10 cellular contexts compared by ENCODE assay signal in genomic region chr1:169796411-169796810, GRCh38. TPM values are rescaled to one million over a fixed set of nuclear protein-coding genes. Genes with fewer than 3 reads are reported as not detected.
DNase-seq lines count a peak whose midpoint lies in the region; ATAC-seq, FAIRE-seq and TF ChIP-seq lines count a peak whose summit lies in the region.
"Had no signal": no experiment of that assay in that cellular context is flagged by ENCODE, and none has a peak within 500 bp of the region (broad histone marks: within the 10 kb centered on the region; RNA-seq: fewer than 3 reads in every experiment).

No MANE protein-coding gene starts in this region.

- BruUV-seq in HepG2 (replicated peaks; lab: Mats Ljungman, UMichigan), result no TSS peak

- CTCF ChIA-PET in HepG2 (lab: Yijun Ruan, JAX; ENCODE audit: low intra/inter-chr PET ratio, low total read pairs), result no interaction called here

- DNase-seq in HepG2 (ENCODE audit: low spot score) (no peak), right lobe of liver (no peak), SJSA1 (ENCODE audit: low read depth in 1 of 2, low spot score in 2 of 2) (no peak), hepatocyte (ENCODE audit: low spot score) (no peak), KG1 (lab: John Stamatoyannopoulos, UW) (no peak), stomach (no peak), NCI-H2029 (lab: John Stamatoyannopoulos, UW) (no peak)
- DNase-seq: NCI-H1417 treated with DMSO at 0.1 percent for 48 hours had no signal

- TF ChIP-seq EP300 in HepG2 (IDR thresholded peaks at IDR 0.05; ENCODE audit: low read depth in 2 of 2, low read length in 2 of 2), result no peak
- TF ChIP-seq EP300 in HepG2 (CRISPR knock-in tag; IDR thresholded peaks at IDR 0.05; ENCODE audit: borderline replicate concordance), result no peak
- no peak for TF ChIP-seq EP300 in stomach (IDR thresholded peaks at IDR 0.05)

- TF ChIP-seq POLR2A in HepG2 (IDR thresholded peaks at IDR 0.05; ENCODE audit: insufficient read depth in 1 of 2, low read depth in 2 of 2, low read length in 2 of 2), result no peak
- TF ChIP-seq POLR2A in right lobe of liver (IDR thresholded peaks at IDR 0.05), result no peak
- TF ChIP-seq POLR2A in stomach (IDR thresholded peaks at IDR 0.05), result no peak

- peaks cover 35% of the 10 kb centered on the region for H3K4me1 ChIP-seq in HepG2 (ENCODE audit: insufficient read depth, low read length)
- peaks cover 0 to 13% (median 2%) of the 10 kb centered on the region in 4 donors for H3K4me1 ChIP-seq in right lobe of liver
- H3K4me1 ChIP-seq in SJSA1 (replicated peaks), result peaks cover 7% of the 10 kb centered on the region
- peaks cover 12% of the 10 kb centered on the region for H3K4me1 ChIP-seq in hepatocyte (ENCODE audit: insufficient read depth)
- H3K4me1 ChIP-seq in stomach, result peaks cover 6 to 31% (median 20%) of the 10 kb centered on the region in 4 donors

- 91% methylated on average over 4 of the region's 4 CpGs for WGBS in HepG2 (ENCODE audit: low lambda C conversion rate)
- WGBS in right lobe of liver (ENCODE audit: insufficient coverage, low coverage, low lambda C conversion rate, missing lambda C conversion rate), result 72% methylated on average over 3 of the region's 4 CpGs
- 89% methylated on average over 4 of the region's 4 CpGs for WGBS in hepatocyte (ENCODE audit: low lambda C conversion rate, missing lambda C conversion rate)
- WGBS in stomach, 5 donors, result 72 to 84% (median 79%) methylated on average over 4 of the region's 4 CpGs

- H3K4me2 ChIP-seq in HepG2 (ENCODE audit: low read depth, low read length) (peak overlapping the region; percentile 76; the same call in 1 of the 2 replicates), hepatocyte (peak overlapping the region; percentile 85)

- H3K27me3 ChIP-seq in HepG2 (ENCODE audit: control insufficient read depth in 1 of 2, insufficient read depth in 2 of 2, low read length in 2 of 2), result no peaks in the 10 kb centered on the region
- H3K27me3 ChIP-seq in right lobe of liver, result no peaks in the 10 kb centered on the region
- H3K27me3 ChIP-seq in SJSA1 (replicated peaks), result no peaks in the 10 kb centered on the region
- H3K27me3 ChIP-seq in hepatocyte, result no peaks in the 10 kb centered on the region
- no peaks in the 10 kb centered on the region for H3K27me3 ChIP-seq in stomach
- H3K27me3 ChIP-seq: neutrophil had no signal

- peak overlapping the region in 1 of 3 experiments; percentile 84; a peak in 1 of 6 replicates for H3K4me3 ChIP-seq in HepG2 (replicated peaks in 1 of 3; ENCODE audit: insufficient read depth in 1 of 3, low read depth in 2 of 3, low read length in 3 of 3)
- no peak overlapping the region for H3K4me3 ChIP-seq in right lobe of liver
- peak overlapping the region; percentile 52 for H3K4me3 ChIP-seq in SJSA1
- no peak overlapping the region for H3K4me3 ChIP-seq in hepatocyte
- no peak overlapping the region for H3K4me3 ChIP-seq in stomach

- in situ Hi-C loops in HepG2 (cut with HindIII; ENCODE audit: extremely low pct_ligation_motif_present, low pct_unique_long_range_greater_than_20kb), result no loop called here

- POLR2A ChIA-PET in HepG2 (lab: Yijun Ruan, JAX), result no interaction called here

- no peak overlapping the region for H3K27ac ChIP-seq in HepG2 (ENCODE audit: extremely low read length, insufficient read depth, low read length)
- H3K27ac ChIP-seq in right lobe of liver, result no peak overlapping the region
- H3K27ac ChIP-seq in SJSA1, result no peak overlapping the region
- H3K27ac ChIP-seq in hepatocyte, result no peak overlapping the region
- H3K27ac ChIP-seq in stomach, result no peak overlapping the region
- H3K27ac ChIP-seq: neutrophil had no signal

- intact Hi-C loops in HepG2 (cut with micrococcal nuclease; ENCODE audit: unreplicated experiment), result no loop called here
- intact Hi-C loops in right lobe of liver (cut with DNase I), result no loop called here
- intact Hi-C loops in stomach (cut with DNase I; ENCODE audit: low total_unique reads), result no loop called here

- peaks cover 21% of the 10 kb centered on the region for H3K79me2 ChIP-seq in HepG2 (ENCODE audit: insufficient read depth, low read length)
- H3K79me2 ChIP-seq in hepatocyte, result peaks cover 38% of the 10 kb centered on the region

- H3K9me3 ChIP-seq in HepG2 (ENCODE audit: low read length) (no peaks in the 10 kb centered on the region), right lobe of liver (no peaks in the 10 kb centered on the region), SJSA1 (replicated peaks) (no peaks in the 10 kb centered on the region), hepatocyte (ENCODE audit: low read depth) (no peaks in the 10 kb centered on the region), stomach (no peaks in the 10 kb centered on the region)
- H3K9me3 ChIP-seq: neutrophil had no signal

- TF ChIP-seq CTCF in HepG2 (CRISPR knock-in tag; IDR thresholded peaks at IDR 0.05) (no peak), right lobe of liver (IDR thresholded peaks at IDR 0.05) (no peak), hepatocyte (IDR thresholded peaks at IDR 0.05; ENCODE audit: poor library complexity) (no peak), stomach (IDR thresholded peaks at IDR 0.05) (no peak)

- ATAC-seq in HepG2 (no peak), right lobe of liver (no peak), HG03175 (IDR thresholded peaks at IDR 0.05; ENCODE audit: unreplicated experiment) (no peak)

- FAIRE-seq in HepG2 (lab: Jason Lieb, UNC), result no peak

- H4K20me1 ChIP-seq in HepG2 (ENCODE audit: insufficient read depth, low read length) (no peaks in the 10 kb centered on the region), hepatocyte (ENCODE audit: insufficient read depth, poor library complexity, severe bottlenecking) (no peaks in the 10 kb centered on the region)

- no peak overlapping the region for H3K9ac ChIP-seq in HepG2 (ENCODE audit: insufficient read depth, low read depth, low read length)

- H2AFZ ChIP-seq in HepG2 (ENCODE audit: low read length), result no peak overlapping the region
- H2AFZ ChIP-seq in hepatocyte, result no peak overlapping the region

- H3K36me3 ChIP-seq in HepG2 (replicated peaks in 1 of 2; ENCODE audit: control insufficient read depth in 1 of 2, insufficient read depth in 2 of 2, low read length in 2 of 2), result peaks cover 0 to 1% of the 10 kb centered on the region in 2 experiments; a peak in 1 of 5 replicates
- no peaks in the 10 kb centered on the region for H3K36me3 ChIP-seq in right lobe of liver
- peaks cover 38% of the 10 kb centered on the region for H3K36me3 ChIP-seq in SJSA1
- H3K36me3 ChIP-seq in hepatocyte (replicated peaks; ENCODE audit: insufficient read depth, low read depth), result peaks cover 4% of the 10 kb centered on the region
- H3K36me3 ChIP-seq in stomach, result peaks cover 0 to 7% (median 2%) of the 10 kb centered on the region in 4 donors
- H3K36me3 ChIP-seq: neutrophil had no signal

- no peak for TF ChIP-seq RAD21 in HepG2 (CRISPR knock-in tag; IDR thresholded peaks at IDR 0.05)

- no peaks in the 10 kb centered on the region for H3K9me2 ChIP-seq in hepatocyte (replicated peaks; ENCODE audit: insufficient read depth)

TF ChIP-seq in HepG2, 621 proteins besides CTCF, POLR2A, EP300 and RAD21:
- no peak for TF ChIP-seq MBD4 (IDR thresholded peaks at IDR 0.05; ENCODE audit: borderline replicate concordance, low read length)
TF ChIP-seq in HepG2: peak in this region for 0.

RNA-seq across cellular contexts. Expression of gene METTL18, which starts 1.7 kb away (rescaled TPM):
- 6.7 and 11.2 TPM in 2 replicates for total RNA-seq in HepG2 (2016; rRNA removed; fragmentation: Illumina TruSeq; extraction: Trizol)
- 1.8 and 2.4 TPM in 2 replicates for total RNA-seq in HepG2 (2016; cell fraction: cytosol; rRNA removed; fragmentation: Illumina TruSeq; extraction: Trizol; ENCODE audit: low read depth)
- total RNA-seq in HepG2 (2016; cell fraction: insoluble cytoplasmic fraction; rRNA removed; fragmentation: Illumina TruSeq; extraction: Trizol), result 7.6 and 11.0 TPM in 2 replicates
- 3.7 and 3.9 TPM in 2 replicates for total RNA-seq in HepG2 (2016; cell fraction: membrane; rRNA removed; fragmentation: Illumina TruSeq; extraction: Trizol)
- total RNA-seq in HepG2 (2016; cell fraction: nucleus; rRNA removed; fragmentation: Illumina TruSeq; extraction: Trizol), result 6.2 and 6.5 TPM in 2 replicates
- polyA plus RNA-seq in HepG2 (2011; rRNA removed), result 2.2 and 2.7 TPM in 2 replicates
- 0.81 and 1.2 TPM in 2 replicates for polyA plus RNA-seq in HepG2 (2011; cell fraction: cytosol; rRNA removed)
- polyA plus RNA-seq in HepG2 (2011; cell fraction: nucleus; rRNA removed), result 0.48 and 0.93 TPM in 2 replicates
- polyA plus RNA-seq in HepG2 (2012), result 4.5 and 5.9 TPM in 2 replicates
- polyA plus RNA-seq in HepG2 (2016; cell fraction: cytosol; fragmentation: Illumina TruSeq; extraction: Trizol; ENCODE audit: low read depth), result 1.4 and 2.0 TPM in 2 replicates
- polyA plus RNA-seq in HepG2 (2016; cell fraction: insoluble cytoplasmic fraction; fragmentation: Illumina TruSeq; extraction: Trizol; ENCODE audit: low read depth), result 10.2 and 10.9 TPM in 2 replicates
- 1.8 and 3.0 TPM in 2 replicates for polyA plus RNA-seq in HepG2 (2016; cell fraction: membrane; fragmentation: Illumina TruSeq; extraction: Trizol; ENCODE audit: low read depth)
- 6.1 and 7.3 TPM in 2 replicates for polyA plus RNA-seq in HepG2 (2016; cell fraction: nucleus; fragmentation: Illumina TruSeq; extraction: Trizol; ENCODE audit: insufficient read depth, low read depth)
- 0.28 and 0.48 TPM in 2 replicates for polyA minus RNA-seq in HepG2 (2011; rRNA and poly(A)+ RNA removed; ENCODE audit: low replicate concordance)
- 1.5 and 2.1 TPM in 2 replicates for polyA minus RNA-seq in HepG2 (2011; cell fraction: cytosol; rRNA and poly(A)+ RNA removed)
- polyA minus RNA-seq in HepG2 (2011; cell fraction: nucleus; rRNA and poly(A)+ RNA removed), result 4.0 and 5.8 TPM in 2 replicates
- total RNA-seq in right lobe of liver, result 1 to 10 TPM; 2.2 to 4.4 (median 2.8) TPM
- 5.3 and 10.1 TPM in 2 replicates for total RNA-seq in SJSA1 (2014; rRNA removed; shearing (Covaris generic))
- total RNA-seq in hepatocyte, result 7.4 and 10.8 TPM in 2 replicates
- polyA plus RNA-seq in hepatocyte, result 6.1 and 8.7 TPM in 2 replicates
- 10 to 100 TPM in 2 of 5 donors, 1 to 10 TPM in 1, not detected in 2; 6.8 to 12.9 (median 12.5) TPM for total RNA-seq in stomach
- polyA plus RNA-seq in stomach, result 1 to 10 TPM; 7.0 to 9.3 (median 7.6) TPM
